ENCODE assay signal across 1 cellular context in genomic region chr10:44975487-44976331, GRCh38.
TF ChIP-seq lines count a peak whose summit lies in the region.

No MANE protein-coding gene starts in this region.

TF ChIP-seq in HepG2, 621 proteins besides CTCF, POLR2A, EP300 and RAD21 (continued from another document):
- TF ChIP-seq ZNF691 (CRISPR knock-in tag; IDR thresholded peaks at IDR 0.05; ENCODE audit: borderline replicate concordance, low read depth) (0 out of 2 replicates have a peak, but pooled peaks have one; percentile 36), PAWR (CRISPR knock-in tag; IDR thresholded peaks at IDR 0.05; ENCODE audit: borderline replicate concordance) (0 out of 2 replicates have a peak, but pooled peaks have one; percentile 88), IKZF5 (CRISPR knock-in tag; IDR thresholded peaks at IDR 0.05) (0 out of 2 replicates have a peak, but pooled peaks have one; percentile 14), ZNF629 (CRISPR knock-in tag; conservative IDR thresholded peaks at IDR 0.05) (peak; percentile 74), KLF13 (CRISPR knock-in tag; IDR thresholded peaks at IDR 0.05) (no peak), NR3C1 (CRISPR knock-in tag; IDR thresholded peaks at IDR 0.05) (no peak), CBX1 (IDR thresholded peaks at IDR 0.05; ENCODE audit: low read depth) (peak; percentile 85), ZNF337 (CRISPR knock-in tag; IDR thresholded peaks at IDR 0.05; ENCODE audit: borderline replicate concordance, low read depth) (peak; percentile 11; the same call in 1 of the 2 replicates), MIER2 (CRISPR knock-in tag; IDR thresholded peaks at IDR 0.05) (no peak), ZNF572 (CRISPR knock-in tag; IDR thresholded peaks at IDR 0.05) (0 out of 2 replicates have a peak, but pooled peaks have one; percentile 56), KDM4B (CRISPR knock-in tag; IDR thresholded peaks at IDR 0.05) (peak; percentile 71; the same call in 1 of the 2 replicates), ZNF761 (CRISPR knock-in tag; conservative IDR thresholded peaks at IDR 0.05) (no peak; the same call in 1 of the 2 replicates)
